Comparison of ENCODE assay signal across 16 cellular contexts in genomic region chr1:178122283-178122682, GRCh38. TPM values are rescaled to one million over a fixed set of nuclear protein-coding genes. Genes with fewer than 3 reads are reported as not detected.
DNase-seq lines count a peak whose midpoint lies in the region; ATAC-seq and TF ChIP-seq lines count a peak whose summit lies in the region.
"Had no signal": no experiment of that assay in that cellular context is flagged by ENCODE, and none has a peak within 500 bp of the region (broad histone marks: within the 10 kb centered on the region; RNA-seq: fewer than 3 reads in every experiment).

No MANE protein-coding gene starts in this region.

- TF ChIP-seq CTCF in AG10803 (conservative IDR thresholded peaks at IDR 0.05; ENCODE audit: low read length), result no peak
- no peak for TF ChIP-seq CTCF in coronary artery (IDR thresholded peaks at IDR 0.05)
- no peak for TF ChIP-seq CTCF in BE2C (IDR thresholded peaks at IDR 0.05; ENCODE audit: low read depth, low read length)

- H3K27me3 Mint-ChIP-seq in activated T-cell treated with anti-CD3 and anti-CD28 coated beads, Interleukin-2, amount 50 U/mL, for 24 hours, result no peaks in the 10 kb centered on the region
- H3K27me3 Mint-ChIP-seq: activated CD4-positive, alpha-beta T cell treated with anti-CD3 and anti-CD28 coated beads, Interleukin-2, amount 10 ng/mL, durations not matched to agents 7 days and 5 days had no signal

- no peaks in the 10 kb centered on the region for H3K27me3 ChIP-seq in BE2C
- H3K27me3 ChIP-seq: hepatocyte, vagina had no signal

- H3K27ac ChIP-seq in epithelial cell of prostate (peak overlapping the region; percentile 98), coronary artery (no peak overlapping the region)
- H3K27ac ChIP-seq: hepatocyte, KMS-11, vagina had no signal

- no peaks in the 10 kb centered on the region for H3K9me3 Mint-ChIP-seq in activated T-cell treated with anti-CD3 and anti-CD28 coated beads, Interleukin-2, amount 50 U/mL, for 24 hours
- H3K9me3 Mint-ChIP-seq: activated CD4-positive, alpha-beta T cell treated with anti-CD3 and anti-CD28 coated beads, Interleukin-2, amount 10 ng/mL, durations not matched to agents 7 days and 5 days had no signal

- no peaks in the 10 kb centered on the region for H3K36me3 Mint-ChIP-seq in activated T-cell treated with anti-CD3 and anti-CD28 coated beads, Interleukin-2, amount 50 U/mL, for 24 hours (ENCODE audit: low read depth)

- no peak overlapping the region for H3K27ac Mint-ChIP-seq in activated T-cell treated with anti-CD3 and anti-CD28 coated beads, Interleukin-2, amount 50 U/mL, for 24 hours
- H3K27ac Mint-ChIP-seq: activated CD4-positive, alpha-beta T cell treated with anti-CD3 and anti-CD28 coated beads, Interleukin-2, amount 10 ng/mL, durations not matched to agents 7 days and 5 days had no signal

- H3K4me1 Mint-ChIP-seq in activated T-cell treated with anti-CD3 and anti-CD28 coated beads, Interleukin-2, amount 50 U/mL, for 24 hours (ENCODE audit: low read depth), result no peaks in the 10 kb centered on the region
- H3K4me1 Mint-ChIP-seq: activated CD4-positive, alpha-beta T cell treated with anti-CD3 and anti-CD28 coated beads, Interleukin-2, amount 10 ng/mL, durations not matched to agents 7 days and 5 days had no signal

- H3K4me3 ChIP-seq in AG10803 (ENCODE audit: low read length) (no peak overlapping the region), coronary artery (no peak overlapping the region), BE2C (ENCODE audit: low read depth, low read length) (no peak overlapping the region)
- H3K4me3 ChIP-seq: hepatocyte, vagina had no signal

- peak; percentile 13 for DNase-seq in AG10803 (ENCODE audit: low read depth)
- peak; percentile 29 for DNase-seq in HS-5 (ENCODE audit: low read depth)
- no peak for DNase-seq in epithelial cell of prostate (ENCODE audit: low read depth, low spot score)
- DNase-seq in activated T-cell treated with anti-CD3 and anti-CD28 coated beads, Interleukin-2, amount 50 U/mL, for 24 hours, result no peak
- no peak for DNase-seq in coronary artery (ENCODE audit: low spot score)
- no peak for DNase-seq in BE2C
- DNase-seq: activated CD4-positive, alpha-beta T cell treated with anti-CD3 and anti-CD28 coated beads, Interleukin-2, amount 10 ng/mL, durations not matched to agents 7 days and 5 days; activated naive CD4-positive, alpha-beta T cell treated with anti-CD3 and anti-CD28 coated beads, Interleukin-2, amount 50 U/mL, for 16 hours; NCI-H345; SHP77 treated with DMSO at 0.1 percent for 48 hours had no signal

- no peaks in the 10 kb centered on the region for H3K9me3 ChIP-seq in BE2C
- H3K9me3 ChIP-seq: vagina had no signal

- H3K36me3 ChIP-seq in BE2C, result no peaks in the 10 kb centered on the region
- H3K36me3 ChIP-seq: vagina had no signal

- H3K4me1 ChIP-seq in BE2C, result no peaks in the 10 kb centered on the region

- no peak overlapping the region for H3K4me3 Mint-ChIP-seq in activated T-cell treated with anti-CD3 and anti-CD28 coated beads, Interleukin-2, amount 50 U/mL, for 24 hours
- H3K4me3 Mint-ChIP-seq: activated CD4-positive, alpha-beta T cell treated with anti-CD3 and anti-CD28 coated beads, Interleukin-2, amount 10 ng/mL, durations not matched to agents 7 days and 5 days had no signal

- ATAC-seq in GM21717 (IDR thresholded peaks at IDR 0.05; ENCODE audit: unreplicated experiment) (peak; percentile 74), GM21381 (IDR thresholded peaks at IDR 0.05; ENCODE audit: unreplicated experiment) (no peak)
- ATAC-seq: sciatic nerve had no signal

RNA-seq across cellular contexts. Expression of gene RASAL2, which starts 28.4 kb away (rescaled TPM):
- polyA plus RNA-seq in BE2C (2012; ENCODE audit: insufficient read depth, insufficient read length, low read depth), result 2.5 TPM

Comparison
In these comparisons a context has a peak if more than half of its experiments do, and no peak if none do; other contexts are left out.
1. DNase-seq: peak in AG10803 (single experiment) and HS-5 (single experiment); none in epithelial cell of prostate (single experiment), activated T-cell treated with anti-CD3 and anti-CD28 coated beads, Interleukin-2, amount 50 U/mL, for 24 hours (single experiment), coronary artery (single experiment) and BE2C (single experiment).